Comparison of ENCODE assay signal across 2 cellular contexts in the genomic region with DNA sequence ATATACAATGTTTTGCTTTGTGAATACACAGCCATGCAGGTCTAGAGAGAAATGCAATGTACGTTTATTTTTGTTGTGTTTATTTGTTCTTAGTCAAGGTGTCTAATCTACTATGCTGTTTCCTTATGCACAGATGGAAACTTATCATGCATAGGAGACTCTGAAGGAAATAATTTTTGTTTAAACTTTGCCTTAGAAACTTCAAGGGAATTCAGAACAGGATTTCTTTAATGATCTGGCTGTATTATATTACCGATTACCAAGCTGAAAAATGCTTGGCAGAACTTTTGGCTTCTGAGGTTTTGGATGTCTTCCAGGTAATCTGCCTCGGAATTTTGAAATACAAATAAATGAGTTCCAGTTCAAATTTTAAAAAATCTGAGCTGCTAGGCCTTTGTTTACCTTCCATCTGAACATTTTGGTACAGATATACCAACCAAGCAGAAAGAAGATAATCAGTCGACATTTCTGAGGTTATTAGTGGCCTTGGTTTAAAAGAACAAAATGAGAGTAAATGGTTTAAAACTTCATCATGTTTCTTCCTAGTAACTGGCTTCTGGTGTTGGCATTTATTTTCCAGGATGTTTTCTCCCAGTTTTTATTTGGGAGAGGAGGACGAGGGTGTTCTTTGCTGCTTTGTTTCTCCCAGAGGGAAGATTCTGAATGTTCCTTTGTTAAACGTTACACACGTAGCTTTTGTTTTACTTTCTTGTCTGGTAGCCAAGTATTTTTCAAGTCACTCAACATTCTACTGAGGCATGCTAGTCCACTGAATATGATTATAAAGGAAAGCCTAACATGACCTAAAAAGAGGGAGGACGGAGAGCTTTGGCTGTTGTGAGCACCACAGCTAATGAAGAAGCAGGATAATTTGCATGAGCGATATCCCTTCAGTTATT.
TF ChIP-seq lines count a peak whose summit lies in the region.

No MANE protein-coding gene starts in this region.

TF ChIP-seq in Ishikawa, 13 proteins besides CTCF, POLR2A, EP300 and RAD21 (continued from another document):
- no peak for TF ChIP-seq TAF1 (IDR thresholded peaks at IDR 0.05; ENCODE audit: low read depth)
- TF ChIP-seq NFIC (IDR thresholded peaks at IDR 0.05) = peak; percentile 96
- peak; percentile 25; the same call in 1 of the 2 replicates for TF ChIP-seq YY1 (IDR thresholded peaks at IDR 0.05; ENCODE audit: low read depth)
- TF ChIP-seq, protein P1, sequence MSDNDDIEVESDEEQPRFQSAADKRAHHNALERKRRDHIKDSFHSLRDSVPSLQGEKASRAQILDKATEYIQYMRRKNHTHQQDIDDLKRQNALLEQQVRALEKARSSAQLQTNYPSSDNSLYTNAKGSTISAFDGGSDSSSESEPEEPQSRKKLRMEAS (IDR thresholded peaks at IDR 0.05) = 0 out of 2 replicates have a peak, but pooled peaks have one; percentile 33

TF ChIP-seq in liver, 16 proteins besides CTCF, POLR2A, EP300 and RAD21 (continued from another document):
- TF ChIP-seq REST (IDR thresholded peaks at IDR 0.05) (peak; percentile 21), EGR1 (IDR thresholded peaks at IDR 0.05; ENCODE audit: low read depth in 2 of 2) (no peak), NR2F2 (IDR thresholded peaks at IDR 0.05) (no peak), HNF4A (conservative IDR thresholded peaks at IDR 0.05) (peak in 1 of 2 donors; percentile 38)
